8 cellular contexts compared by ENCODE assay signal in genomic region chr2:201118957-201119848, GRCh38. TPM values are rescaled to one million over a fixed set of nuclear protein-coding genes. Genes with fewer than 3 reads are reported as not detected.
DNase-seq lines count a peak whose midpoint lies in the region; ATAC-seq and TF ChIP-seq lines count a peak whose summit lies in the region.

No MANE protein-coding gene starts in this region.

- TF ChIP-seq CTCF in WI38 (IDR thresholded peaks at IDR 0.05; ENCODE audit: low read depth, low read length) (no peak), fibroblast of villous mesenchyme (IDR thresholded peaks at IDR 0.05; ENCODE audit: insufficient read depth, low read depth, low read length) (no peak), progenitor cell of endocrine pancreas (IDR thresholded peaks at IDR 0.05; ENCODE audit: unreplicated experiment) (no peak)

- no peaks in the 10 kb centered on the region for H3K27me3 Mint-ChIP-seq in progenitor cell of endocrine pancreas

- H3K4me3 ChIP-seq in WI38 (ENCODE audit: low read depth, low read length) (peak overlapping the region; percentile 63), fibroblast of villous mesenchyme (ENCODE audit: low read depth, low read length) (peak overlapping the region; percentile 77)

- DNase-seq in SIG-M5 treated with dmso at 0.1 percent for 504 hours (lab: John Stamatoyannopoulos, UW; ENCODE audit: unreplicated experiment), result peak; percentile 66
- DNase-seq in SIG-M5 (lab: John Stamatoyannopoulos, UW), result no peak
- DNase-seq in fibroblast of villous mesenchyme (ENCODE audit: low read depth), result peak; percentile 53
- no peak for DNase-seq in progenitor cell of endocrine pancreas (ENCODE audit: low spot score, unreplicated experiment)

- H3K36me3 Mint-ChIP-seq in progenitor cell of endocrine pancreas (ENCODE audit: insufficient read depth), result no peaks in the 10 kb centered on the region

- TF ChIP-seq RAD21 in Ishikawa (IDR thresholded peaks at IDR 0.05; ENCODE audit: low read depth), result no peak

- H3K9me3 Mint-ChIP-seq in progenitor cell of endocrine pancreas (ENCODE audit: low read depth), result no peaks in the 10 kb centered on the region

- ATAC-seq in HG02642 (IDR thresholded peaks at IDR 0.05; ENCODE audit: poor library complexity, unreplicated experiment) (no peak), GM21360 (IDR thresholded peaks at IDR 0.05; ENCODE audit: unreplicated experiment) (no peak)

- H3K27ac Mint-ChIP-seq in progenitor cell of endocrine pancreas, result peak overlapping the region; percentile 87

- peak overlapping the region; percentile 89 for H3K4me3 Mint-ChIP-seq in progenitor cell of endocrine pancreas (ENCODE audit: low read depth)

- peaks cover 45% of the 10 kb centered on the region for H3K4me1 Mint-ChIP-seq in progenitor cell of endocrine pancreas (ENCODE audit: low read depth)

- no peak for TF ChIP-seq EP300 in Ishikawa (IDR thresholded peaks at IDR 0.05; ENCODE audit: borderline replicate concordance)

TF ChIP-seq in Ishikawa, 13 proteins besides CTCF, POLR2A, EP300 and RAD21:
- TF ChIP-seq YY1 (IDR thresholded peaks at IDR 0.05; ENCODE audit: low read depth), result peak; percentile 4; the same call in 1 of the 2 replicates
- no peak for TF ChIP-seq USF1 (IDR thresholded peaks at IDR 0.05)
- peak; percentile 5; the same call in 1 of the 2 replicates for TF ChIP-seq MAX (IDR thresholded peaks at IDR 0.05)
- TF ChIP-seq TAF1 (IDR thresholded peaks at IDR 0.05; ENCODE audit: low read depth), result no peak

RNA-seq across cellular contexts. Expression of gene CFLAR, which starts 3.2 kb away (rescaled TPM):
- total RNA-seq in fibroblast of villous mesenchyme, result 65.1 and 143 TPM in 2 replicates
- total RNA-seq in progenitor cell of endocrine pancreas, result 46.1 and 50.0 TPM in 2 replicates

RNA-seq across cellular contexts. Expression of gene NDUFB3, which starts 47.4 kb away (rescaled TPM):
- total RNA-seq in fibroblast of villous mesenchyme (44.1 and 54.0 TPM in 2 replicates), progenitor cell of endocrine pancreas (74.7 and 75.7 TPM in 2 replicates)

RNA-seq across cellular contexts. Expression of gene HYCC2, which starts 47.7 kb away (rescaled TPM):
- 11.3 and 17.7 TPM in 2 replicates for total RNA-seq in fibroblast of villous mesenchyme
- total RNA-seq in progenitor cell of endocrine pancreas, result 23.8 and 25.7 TPM in 2 replicates

Comparison
In these comparisons a context has a peak if more than half of its experiments do, and no peak if none do; other contexts are left out.
1. DNase-seq: peak in SIG-M5 treated with dmso at 0.1 percent for 504 hours (single experiment) and fibroblast of villous mesenchyme (single experiment); none in SIG-M5 (single experiment) and progenitor cell of endocrine pancreas (single experiment).